ENCODE assay signal across 8 cellular contexts in the genomic region with DNA sequence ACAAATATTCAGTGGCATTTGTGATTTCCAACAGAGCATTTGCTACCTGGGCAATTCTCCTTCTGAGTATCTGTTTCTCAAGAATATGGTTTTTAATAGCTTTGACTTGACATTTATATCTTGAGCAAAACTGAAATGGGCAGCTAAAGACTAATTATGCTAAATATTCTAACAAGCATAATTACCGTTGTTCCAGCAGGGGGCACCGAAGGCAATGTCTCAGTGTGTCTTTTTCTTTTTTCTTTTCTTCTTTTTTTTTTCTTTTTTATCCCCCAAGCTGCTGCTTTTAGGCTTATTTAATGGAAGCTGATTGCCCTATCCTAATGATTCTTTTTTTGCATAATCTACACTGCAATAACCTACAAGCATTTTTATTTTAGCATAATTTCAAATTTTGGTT.
A peak's percentile ranks its signal among the peaks of the same experiment; 100 is the strongest.
DNase-seq lines count a peak whose midpoint lies in the region; ATAC-seq and TF ChIP-seq lines count a peak whose summit lies in the region.

No MANE protein-coding gene starts in this region.

- H4K20me1 ChIP-seq in Karpas-422 (ENCODE audit: insufficient read depth, low read depth, low read length), result no peaks in the 10 kb centered on the region

- intact Hi-C loops in activated CD8-positive, alpha-beta T cell treated with anti-CD3 and anti-CD28 coated beads for 36 hours (cut with micrococcal nuclease), result no loop called here
- intact Hi-C loops in sciatic nerve (cut with DNase I), result no loop called here

- no peaks in the 10 kb centered on the region for H3K36me3 ChIP-seq in Karpas-422 (ENCODE audit: insufficient read depth, low read length)

- no peak overlapping the region for H3K27ac ChIP-seq in Karpas-422 (ENCODE audit: low read length)

- ATAC-seq in activated CD8-positive, alpha-beta T cell treated with anti-CD3 and anti-CD28 coated beads for 36 hours, result no peak
- no peak for ATAC-seq in GM18517 (IDR thresholded peaks at IDR 0.05; ENCODE audit: unreplicated experiment)
- no peak for ATAC-seq in sciatic nerve

- no peaks in the 10 kb centered on the region for H3K9me3 ChIP-seq in Karpas-422 (ENCODE audit: low read length)

- DNase-seq in NCI-H82 (lab: John Stamatoyannopoulos, UW) (peak; percentile 67), NCI-H82 treated with DMSO at 0.1 percent for 48 hours (lab: John Stamatoyannopoulos, UW; ENCODE audit: unreplicated experiment) (no peak), Karpas-422 (peak; percentile 58), iris pigment epithelial cell (ENCODE audit: low read depth) (peak; percentile 31), sciatic nerve (ENCODE audit: low spot score) (no peak)
- peak; percentile 63 for DNase-seq in activated CD8-positive, alpha-beta T cell treated with anti-CD3 and anti-CD28 coated beads for 36 hours
- no peak for DNase-seq in NK-92 treated with Interleukin-12 subunit alpha and Interleukin-12 subunit beta, amount 100 ng/mL, for 24 hours (lab: John Stamatoyannopoulos, UW)

- no peak overlapping the region for H3K4me3 ChIP-seq in Karpas-422 (ENCODE audit: low read length)

- no peaks in the 10 kb centered on the region for H3K27me3 Mint-ChIP-seq in activated CD8-positive, alpha-beta T cell treated with anti-CD3 and anti-CD28 coated beads for 36 hours

- TF ChIP-seq CTCF in activated CD8-positive, alpha-beta T cell treated with anti-CD3 and anti-CD28 coated beads for 36 hours (IDR thresholded peaks at IDR 0.05), result peak; percentile 67

- H3K27ac Mint-ChIP-seq in activated CD8-positive, alpha-beta T cell treated with anti-CD3 and anti-CD28 coated beads for 36 hours, result no peak overlapping the region

- no peaks in the 10 kb centered on the region for H3K4me1 Mint-ChIP-seq in activated CD8-positive, alpha-beta T cell treated with anti-CD3 and anti-CD28 coated beads for 36 hours (ENCODE audit: low read depth)

- H3K9me2 ChIP-seq in Karpas-422 (replicated peaks; ENCODE audit: insufficient read depth, low read length), result no peaks in the 10 kb centered on the region

- no peaks in the 10 kb centered on the region for H3K79me2 ChIP-seq in Karpas-422 (ENCODE audit: low read length)

- no peak overlapping the region for H2AFZ ChIP-seq in Karpas-422 (ENCODE audit: low read length)

- no peaks in the 10 kb centered on the region for H3K4me1 ChIP-seq in Karpas-422 (ENCODE audit: low read length)

- H3K27me3 ChIP-seq in Karpas-422 (ENCODE audit: low read length), result no peaks in the 10 kb centered on the region

- POLR2A ChIA-PET in activated CD8-positive, alpha-beta T cell treated with anti-CD3 and anti-CD28 coated beads for 36 hours (lab: Charles Lee), result no interaction called here

- no peaks in the 10 kb centered on the region for H3K9me3 Mint-ChIP-seq in activated CD8-positive, alpha-beta T cell treated with anti-CD3 and anti-CD28 coated beads for 36 hours

- no peak overlapping the region for H3K4me2 ChIP-seq in Karpas-422 (ENCODE audit: low read depth, low read length, poor library complexity, severe bottlenecking)

- H3K9ac ChIP-seq in Karpas-422 (ENCODE audit: low read length), result no peak overlapping the region

- no peak overlapping the region for H3K4me3 Mint-ChIP-seq in activated CD8-positive, alpha-beta T cell treated with anti-CD3 and anti-CD28 coated beads for 36 hours

- no peaks in the 10 kb centered on the region for H3K36me3 Mint-ChIP-seq in activated CD8-positive, alpha-beta T cell treated with anti-CD3 and anti-CD28 coated beads for 36 hours (ENCODE audit: low read depth)

- CTCF ChIA-PET in activated CD8-positive, alpha-beta T cell treated with anti-CD3 and anti-CD28 coated beads for 36 hours (lab: Charles Lee), result interaction anchor here (0.7 to 3.5 kb wide), 14 partner anchors 8 to 623 kb away, joined by 3 to 25 read pairs (median 5); no protein-coding TSS in a partner anchor

Comparison
In these comparisons a context has a peak if more than half of its experiments do, and no peak if none do; other contexts are left out.
1. DNase-seq: peak in NCI-H82 (single experiment), Karpas-422 (single experiment), activated CD8-positive, alpha-beta T cell treated with anti-CD3 and anti-CD28 coated beads for 36 hours (single experiment) and iris pigment epithelial cell (single experiment); none in NCI-H82 treated with DMSO at 0.1 percent for 48 hours (single experiment), NK-92 treated with Interleukin-12 subunit alpha and Interleukin-12 subunit beta, amount 100 ng/mL, for 24 hours (single experiment) and sciatic nerve (single experiment).